Comparison of ENCODE assay signal across 8 cellular contexts in the genomic region with DNA sequence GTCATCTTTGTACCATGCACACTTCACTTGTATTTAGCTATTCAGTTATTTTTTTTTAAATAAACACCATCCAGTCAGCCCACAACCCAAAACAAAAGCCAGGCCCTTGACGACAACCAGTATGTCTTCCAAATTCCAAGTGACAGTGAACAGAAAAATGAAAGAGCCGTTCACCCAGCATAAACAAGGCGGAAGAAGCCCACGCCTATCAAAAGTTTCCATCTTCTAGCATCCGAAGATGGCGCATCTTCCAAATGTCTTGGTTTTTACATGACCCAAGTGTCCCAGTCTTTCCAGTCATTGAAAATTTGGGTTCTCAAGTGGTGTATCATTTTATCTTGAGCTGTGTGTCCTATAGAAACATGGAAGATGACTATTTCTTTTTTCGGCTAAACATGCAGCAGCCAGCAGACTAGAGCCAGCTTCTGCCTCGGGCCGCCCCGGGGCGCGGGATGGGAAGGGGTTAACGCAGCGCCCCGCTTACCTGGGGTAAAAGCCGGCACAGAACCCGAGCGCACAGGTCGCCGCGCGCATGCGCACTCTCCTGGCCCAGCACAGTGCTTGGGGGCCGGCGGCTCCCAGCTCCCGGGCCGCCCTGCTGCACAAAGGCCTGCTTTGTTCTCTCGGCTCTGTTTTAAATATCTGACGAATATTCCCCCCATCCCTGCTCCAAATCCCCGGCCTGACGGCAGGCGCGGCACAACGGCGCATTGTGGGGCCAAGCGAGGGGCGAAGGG.
DNase-seq lines count a peak whose midpoint lies in the region; ATAC-seq and TF ChIP-seq lines count a peak whose summit lies in the region.

No MANE protein-coding gene starts in this region.

- no peak overlapping the region for H3K27ac Mint-ChIP-seq in memory B cell

- H3K9me3 Mint-ChIP-seq in memory B cell, result no peaks in the 10 kb centered on the region

- H3K4me3 Mint-ChIP-seq in memory B cell, result peak overlapping the region; percentile 77

- DNase-seq in DMS153 treated with DMSO at 0.1 percent for 48 hours (lab: John Stamatoyannopoulos, UW; ENCODE audit: unreplicated experiment), result peak; percentile 19
- DNase-seq in activated CD4-positive, CD25-positive, alpha-beta regulatory T cell treated with anti-CD3 and anti-CD28 coated beads, Interleukin-2, amount 50 U/mL, for 72 hours, result peak; percentile 62
- no peak for DNase-seq in choroid plexus epithelial cell (ENCODE audit: low read depth)
- DNase-seq in memory B cell (ENCODE audit: low spot score in 2 of 2), result peak; percentile 40 to 47
- peak; percentile 19 for DNase-seq in stimulated activated CD8-positive, alpha-beta memory T cell treated with anti-CD3 and anti-CD28 coated beads, Interleukin-15, amount 100 ng/mL, for 1 hour (ENCODE audit: low read depth)

- peaks cover 7% of the 10 kb centered on the region for H3K4me1 Mint-ChIP-seq in memory B cell

- ATAC-seq in memory B cell (ENCODE audit: low read depth), result peak; percentile 83
- ATAC-seq in GM19467 (IDR thresholded peaks at IDR 0.05; ENCODE audit: unreplicated experiment), result no peak
- no peak for ATAC-seq in HG02678 (IDR thresholded peaks at IDR 0.05; ENCODE audit: unreplicated experiment)
- ATAC-seq in HG03039 (IDR thresholded peaks at IDR 0.05; ENCODE audit: unreplicated experiment), result no peak

- H3K27me3 Mint-ChIP-seq in memory B cell, result no peaks in the 10 kb centered on the region

- no peaks in the 10 kb centered on the region for H3K36me3 Mint-ChIP-seq in memory B cell

- TF ChIP-seq CTCF in choroid plexus epithelial cell (conservative IDR thresholded peaks at IDR 0.05; ENCODE audit: low read depth, low read length), result no peak

- peak overlapping the region; percentile 37 for H3K4me3 ChIP-seq in choroid plexus epithelial cell (ENCODE audit: low read depth, low read length)
